In genomic region chr2:9335322-9335754, GRCh38 we compare ENCODE assay signal across 1 cellular context.
A peak's percentile ranks its signal among the peaks of the same experiment; 100 is the strongest.
TF ChIP-seq lines count a peak whose summit lies in the region.

No MANE protein-coding gene starts in this region.

TF ChIP-seq in HepG2, 621 proteins besides CTCF, POLR2A, EP300 and RAD21 (continued from another document and continues in another):
- TF ChIP-seq TERF1 (CRISPR knock-in tag; IDR thresholded peaks at IDR 0.05) (no peak), ZFP36L1 (CRISPR knock-in tag; IDR thresholded peaks at IDR 0.05) (no peak), MAZ (IDR thresholded peaks at IDR 0.05; ENCODE audit: borderline replicate concordance, low read depth, low read length) (no peak), MAZ (CRISPR knock-in tag; IDR thresholded peaks at IDR 0.05; ENCODE audit: low read depth) (no peak), ZNF350 (CRISPR knock-in tag; IDR thresholded peaks at IDR 0.05; ENCODE audit: borderline replicate concordance, low read depth) (0 out of 2 replicates have a peak, but pooled peaks have one; percentile 29), BRD4 (CRISPR knock-in tag; IDR thresholded peaks at IDR 0.05) (no peak), ZNF816 (CRISPR knock-in tag; IDR thresholded peaks at IDR 0.05; ENCODE audit: borderline replicate concordance) (no peak; the same call in 1 of the 2 replicates), ADNP (CRISPR knock-in tag; IDR thresholded peaks at IDR 0.05) (no peak), PRDM15 (CRISPR knock-in tag; IDR thresholded peaks at IDR 0.05) (no peak), MAX (IDR thresholded peaks at IDR 0.05) (peak; percentile 98), KDM6A (CRISPR knock-in tag; IDR thresholded peaks at IDR 0.05; ENCODE audit: low read depth) (peak; percentile 66), RARG (CRISPR knock-in tag; IDR thresholded peaks at IDR 0.05; ENCODE audit: low read depth) (no peak), ZMYM2 (CRISPR knock-in tag; IDR thresholded peaks at IDR 0.05) (no peak), ARID5B (CRISPR knock-in tag; IDR thresholded peaks at IDR 0.05) (peak; percentile 88), ZNF790 (CRISPR knock-in tag; IDR thresholded peaks at IDR 0.05; ENCODE audit: borderline replicate concordance) (no peak), ZBTB7B (CRISPR knock-in tag; IDR thresholded peaks at IDR 0.05) (no peak), TAF1 (CRISPR knock-in tag; IDR thresholded peaks at IDR 0.05) (no peak), ZNF142 (CRISPR knock-in tag; IDR thresholded peaks at IDR 0.05) (no peak), ETS1 (CRISPR knock-in tag; IDR thresholded peaks at IDR 0.05) (no peak), HHEX (CRISPR knock-in tag; IDR thresholded peaks at IDR 0.05) (no peak), ATF5 (CRISPR knock-in tag; IDR thresholded peaks at IDR 0.05; ENCODE audit: low read depth) (no peak), NFYB (CRISPR knock-in tag; IDR thresholded peaks at IDR 0.05) (no peak), ZNF510 (CRISPR knock-in tag; IDR thresholded peaks at IDR 0.05; ENCODE audit: low read depth) (0 out of 2 replicates have a peak, but pooled peaks have one; percentile 84), ZNF3 (CRISPR knock-in tag; IDR thresholded peaks at IDR 0.05) (no peak), FOXO4 (CRISPR knock-in tag; conservative IDR thresholded peaks at IDR 0.05) (no peak), ZFP1 (CRISPR knock-in tag; IDR thresholded peaks at IDR 0.05) (0 out of 2 replicates have a peak, but pooled peaks have one; percentile 19), NCOR1 (IDR thresholded peaks at IDR 0.05; ENCODE audit: borderline replicate concordance, low read length) (no peak)
- TF ChIP-seq, protein P1, sequence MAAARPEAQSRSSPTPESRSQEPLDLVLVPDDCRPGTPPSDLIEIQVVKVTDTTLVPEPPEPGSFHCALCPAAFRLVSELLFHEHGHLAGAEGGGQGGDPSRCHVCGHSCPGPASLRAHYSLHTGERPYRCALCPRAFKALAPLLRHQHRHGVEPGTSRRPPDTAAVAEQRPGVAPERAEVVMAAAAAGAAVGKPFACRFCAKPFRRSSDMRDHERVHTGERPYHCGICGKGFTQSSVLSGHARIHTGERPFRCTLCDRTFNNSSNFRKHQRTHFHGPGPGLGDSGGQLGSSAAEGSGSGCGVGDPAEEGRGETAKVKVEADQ (CRISPR knock-in tag; IDR thresholded peaks at IDR 0.05; ENCODE audit: borderline replicate concordance), result no peak
- TF ChIP-seq, protein P2, sequence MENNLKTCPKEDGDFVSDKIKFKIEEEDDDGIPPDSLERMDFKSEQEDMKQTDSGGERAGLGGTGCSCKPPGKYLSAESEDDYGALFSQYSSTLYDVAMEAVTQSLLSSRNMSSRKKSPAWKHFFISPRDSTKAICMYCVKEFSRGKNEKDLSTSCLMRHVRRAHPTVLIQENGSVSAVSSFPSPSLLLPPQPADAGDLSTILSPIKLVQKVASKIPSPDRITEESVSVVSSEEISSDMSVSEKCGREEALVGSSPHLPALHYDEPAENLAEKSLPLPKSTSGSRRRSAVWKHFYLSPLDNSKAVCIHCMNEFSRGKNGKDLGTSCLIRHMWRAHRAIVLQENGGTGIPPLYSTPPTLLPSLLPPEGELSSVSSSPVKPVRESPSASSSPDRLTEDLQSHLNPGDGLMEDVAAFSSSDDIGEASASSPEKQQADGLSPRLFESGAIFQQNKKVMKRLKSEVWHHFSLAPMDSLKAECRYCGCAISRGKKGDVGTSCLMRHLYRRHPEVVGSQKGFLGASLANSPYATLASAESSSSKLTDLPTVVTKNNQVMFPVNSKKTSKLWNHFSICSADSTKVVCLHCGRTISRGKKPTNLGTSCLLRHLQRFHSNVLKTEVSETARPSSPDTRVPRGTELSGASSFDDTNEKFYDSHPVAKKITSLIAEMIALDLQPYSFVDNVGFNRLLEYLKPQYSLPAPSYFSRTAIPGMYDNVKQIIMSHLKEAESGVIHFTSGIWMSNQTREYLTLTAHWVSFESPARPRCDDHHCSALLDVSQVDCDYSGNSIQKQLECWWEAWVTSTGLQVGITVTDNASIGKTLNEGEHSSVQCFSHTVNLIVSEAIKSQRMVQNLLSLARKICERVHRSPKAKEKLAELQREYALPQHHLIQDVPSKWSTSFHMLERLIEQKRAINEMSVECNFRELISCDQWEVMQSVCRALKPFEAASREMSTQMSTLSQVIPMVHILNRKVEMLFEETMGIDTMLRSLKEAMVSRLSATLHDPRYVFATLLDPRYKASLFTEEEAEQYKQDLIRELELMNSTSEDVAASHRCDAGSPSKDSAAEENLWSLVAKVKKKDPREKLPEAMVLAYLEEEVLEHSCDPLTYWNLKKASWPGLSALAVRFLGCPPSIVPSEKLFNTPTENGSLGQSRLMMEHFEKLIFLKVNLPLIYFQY (CRISPR knock-in tag; IDR thresholded peaks at IDR 0.05; ENCODE audit: borderline replicate concordance), result peak; percentile 45; the same call in 1 of the 2 replicates
- TF ChIP-seq, protein P3, sequence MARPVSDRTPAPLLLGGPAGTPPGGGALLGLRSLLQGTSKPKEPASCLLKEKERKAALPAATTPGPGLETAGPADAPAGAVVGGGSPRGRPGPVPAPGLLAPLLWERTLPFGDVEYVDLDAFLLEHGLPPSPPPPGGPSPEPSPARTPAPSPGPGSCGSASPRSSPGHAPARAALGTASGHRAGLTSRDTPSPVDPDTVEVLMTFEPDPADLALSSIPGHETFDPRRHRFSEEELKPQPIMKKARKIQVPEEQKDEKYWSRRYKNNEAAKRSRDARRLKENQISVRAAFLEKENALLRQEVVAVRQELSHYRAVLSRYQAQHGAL (CRISPR knock-in tag; IDR thresholded peaks at IDR 0.05; ENCODE audit: not compliant biosample characterization), result no peak
